In the genomic region with DNA sequence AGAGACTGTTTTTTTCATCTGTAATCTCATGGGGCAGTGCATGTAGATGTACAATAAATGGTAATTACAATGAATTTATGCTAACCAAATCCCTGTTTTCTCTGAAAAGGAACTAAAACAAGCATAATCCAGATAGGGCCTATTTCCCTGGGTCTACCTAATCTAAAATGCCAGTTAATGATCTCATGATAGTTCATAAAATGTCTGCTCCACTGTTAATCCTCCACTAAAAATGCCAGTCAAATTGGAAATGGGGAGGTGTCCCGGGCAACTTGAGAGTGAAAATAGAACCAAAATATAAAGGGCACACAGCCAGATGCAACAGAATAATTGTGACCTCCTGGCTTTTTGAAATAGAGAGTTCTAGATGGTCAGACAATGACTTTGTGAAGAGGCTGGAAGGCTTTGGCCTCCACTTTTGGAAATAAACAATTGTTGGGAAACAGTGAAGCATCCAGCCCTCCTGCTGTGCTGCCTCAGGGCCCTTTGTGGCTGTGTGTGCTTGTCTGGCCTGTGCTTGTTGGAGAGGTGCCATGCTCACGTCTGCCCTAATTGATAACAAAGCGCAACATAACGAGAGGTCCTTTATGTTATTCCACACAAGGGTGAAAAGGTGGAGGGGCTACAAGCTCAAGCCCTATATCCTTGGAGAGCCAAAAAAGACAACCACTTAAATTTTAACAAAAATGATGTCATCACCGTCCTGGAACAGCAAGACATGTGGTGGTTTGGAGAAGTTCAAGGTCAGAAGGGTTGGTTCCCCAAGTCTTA, we compare ENCODE assay signal across 1 cellular context.
TF ChIP-seq lines count a peak whose summit lies in the region.

No MANE protein-coding gene starts in this region.

TF ChIP-seq in HEK293, 187 proteins besides CTCF, POLR2A, EP300 and RAD21 (continued from another document and continues in another):
- TF ChIP-seq, protein P1, sequence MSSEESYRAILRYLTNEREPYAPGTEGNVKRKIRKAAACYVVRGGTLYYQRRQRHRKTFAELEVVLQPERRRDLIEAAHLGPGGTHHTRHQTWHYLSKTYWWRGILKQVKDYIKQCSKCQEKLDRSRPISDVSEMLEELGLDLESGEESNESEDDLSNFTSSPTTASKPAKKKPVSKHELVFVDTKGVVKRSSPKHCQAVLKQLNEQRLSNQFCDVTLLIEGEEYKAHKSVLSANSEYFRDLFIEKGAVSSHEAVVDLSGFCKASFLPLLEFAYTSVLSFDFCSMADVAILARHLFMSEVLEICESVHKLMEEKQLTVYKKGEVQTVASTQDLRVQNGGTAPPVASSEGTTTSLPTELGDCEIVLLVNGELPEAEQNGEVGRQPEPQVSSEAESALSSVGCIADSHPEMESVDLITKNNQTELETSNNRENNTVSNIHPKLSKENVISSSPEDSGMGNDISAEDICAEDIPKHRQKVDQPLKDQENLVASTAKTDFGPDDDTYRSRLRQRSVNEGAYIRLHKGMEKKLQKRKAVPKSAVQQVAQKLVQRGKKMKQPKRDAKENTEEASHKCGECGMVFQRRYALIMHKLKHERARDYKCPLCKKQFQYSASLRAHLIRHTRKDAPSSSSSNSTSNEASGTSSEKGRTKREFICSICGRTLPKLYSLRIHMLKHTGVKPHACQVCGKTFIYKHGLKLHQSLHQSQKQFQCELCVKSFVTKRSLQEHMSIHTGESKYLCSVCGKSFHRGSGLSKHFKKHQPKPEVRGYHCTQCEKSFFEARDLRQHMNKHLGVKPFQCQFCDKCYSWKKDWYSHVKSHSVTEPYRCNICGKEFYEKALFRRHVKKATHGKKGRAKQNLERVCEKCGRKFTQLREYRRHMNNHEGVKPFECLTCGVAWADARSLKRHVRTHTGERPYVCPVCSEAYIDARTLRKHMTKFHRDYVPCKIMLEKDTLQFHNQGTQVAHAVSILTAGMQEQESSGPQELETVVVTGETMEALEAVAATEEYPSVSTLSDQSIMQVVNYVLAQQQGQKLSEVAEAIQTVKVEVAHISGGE (tag by site-specific recombination; conservative IDR thresholded peaks at IDR 0.05; ENCODE audit: low read depth): no peak
- TF ChIP-seq ZBTB21 (tag by site-specific recombination; IDR thresholded peaks at IDR 0.05) (peak; percentile 29), ZXDB (tag by site-specific recombination; IDR thresholded peaks at IDR 0.05) (peak; percentile 92; the same call in 1 of the 2 replicates), ZNF223 (tag by site-specific recombination; IDR thresholded peaks at IDR 0.05) (no peak), ZNF600 (tag by site-specific recombination; IDR thresholded peaks at IDR 0.05) (peak; percentile 71; the same call in 1 of the 2 replicates), FEZF1 (tag by site-specific recombination; IDR thresholded peaks at IDR 0.05) (peak; percentile 91), ZNF510 (tag by site-specific recombination; IDR thresholded peaks at IDR 0.05; ENCODE audit: insufficient replicate concordance) (no peak), ZNF433 (tag by site-specific recombination; IDR thresholded peaks at IDR 0.05; ENCODE audit: low read depth) (no peak), ZNF843 (tag by site-specific recombination; IDR thresholded peaks at IDR 0.05) (peak; percentile 89), ZBTB48 (tag by site-specific recombination; IDR thresholded peaks at IDR 0.05) (no peak), ZNF2 (tag by site-specific recombination; IDR thresholded peaks at IDR 0.05) (no peak), TCF7L2 (IDR thresholded peaks at IDR 0.05; ENCODE audit: borderline replicate concordance, low read depth, low read length) (no peak), ZNF211 (tag by site-specific recombination; IDR thresholded peaks at IDR 0.05; ENCODE audit: low read depth) (no peak), ZNF341 (tag by site-specific recombination; IDR thresholded peaks at IDR 0.05; ENCODE audit: low read depth) (peak; percentile 50; the same call in 1 of the 2 replicates), REPIN1 (tag by site-specific recombination; IDR thresholded peaks at IDR 0.05; ENCODE audit: low read depth) (0 out of 2 replicates have a peak, but pooled peaks have one; percentile 13), KLF7 (tag by site-specific recombination; IDR thresholded peaks at IDR 0.05; ENCODE audit: borderline replicate concordance) (peak; percentile 24; the same call in 1 of the 2 replicates), SETDB1 (IDR thresholded peaks at IDR 0.05; ENCODE audit: insufficient read length, low read length) (peak; percentile 28), ZNF677 (tag by site-specific recombination; IDR thresholded peaks at IDR 0.05) (no peak), ZNF561 (tag by site-specific recombination; IDR thresholded peaks at IDR 0.05; ENCODE audit: borderline replicate concordance) (peak; percentile 93; the same call in 1 of the 2 replicates), ZFHX2 (tag by site-specific recombination; conservative IDR thresholded peaks at IDR 0.05) (no peak), ZNF366 (tag by site-specific recombination; conservative IDR thresholded peaks at IDR 0.05) (peak; percentile 71), ZNF302 (tag by site-specific recombination; IDR thresholded peaks at IDR 0.05; ENCODE audit: low read depth) (no peak), HOXD13 (CRISPR knock-in tag; IDR thresholded peaks at IDR 0.05; ENCODE audit: borderline replicate concordance) (no peak), TRIM28 (IDR thresholded peaks at IDR 0.05; ENCODE audit: borderline replicate concordance, low read length) (peak; percentile 47; the same call in 1 of the 2 replicates), ZNF324 (tag by site-specific recombination; IDR thresholded peaks at IDR 0.05) (no peak; the same call in 1 of the 2 replicates), PRDM1 (tag by site-specific recombination; IDR thresholded peaks at IDR 0.05) (no peak), ZBTB20 (tag by site-specific recombination; IDR thresholded peaks at IDR 0.05) (peak; percentile 13), KLF9 (tag by site-specific recombination; IDR thresholded peaks at IDR 0.05; ENCODE audit: low read depth) (0 out of 2 replicates have a peak, but pooled peaks have one; percentile 11), ZNF610 (tag by site-specific recombination; IDR thresholded peaks at IDR 0.05; ENCODE audit: borderline replicate concordance) (peak; percentile 24; the same call in 1 of the 2 replicates), KLF16 (tag by site-specific recombination; IDR thresholded peaks at IDR 0.05) (peak; percentile 61), ZNF530 (tag by site-specific recombination; IDR thresholded peaks at IDR 0.05; ENCODE audit: low read depth) (no peak), ZBTB1 (tag by site-specific recombination; IDR thresholded peaks at IDR 0.05) (no peak), OVOL3 (tag by site-specific recombination; IDR thresholded peaks at IDR 0.05) (peak; percentile 72), SALL2 (tag by site-specific recombination; IDR thresholded peaks at IDR 0.05; ENCODE audit: borderline replicate concordance) (no peak), ZNF391 (tag by site-specific recombination; IDR thresholded peaks at IDR 0.05; ENCODE audit: borderline replicate concordance, low read depth) (peak; percentile 43; the same call in 1 of the 2 replicates), HOXC10 (CRISPR knock-in tag; IDR thresholded peaks at IDR 0.05) (no peak), ZEB2 (tag by site-specific recombination; IDR thresholded peaks at IDR 0.05) (peak; percentile 63; the same call in 1 of the 2 replicates), MZF1 (tag by site-specific recombination; IDR thresholded peaks at IDR 0.05; ENCODE audit: borderline replicate concordance) (peak; percentile 64; the same call in 1 of the 2 replicates), ZBTB17 (tag by site-specific recombination; IDR thresholded peaks at IDR 0.05) (peak; percentile 75), EGR2 (tag by site-specific recombination; IDR thresholded peaks at IDR 0.05; ENCODE audit: low read depth) (no peak), YY1 (tag by site-specific recombination; IDR thresholded peaks at IDR 0.05) (0 out of 2 replicates have a peak, but pooled peaks have one; percentile 47), ZNF146 (tag by site-specific recombination; IDR thresholded peaks at IDR 0.05) (0 out of 2 replicates have a peak, but pooled peaks have one; percentile 2)
- TF ChIP-seq, protein P2, sequence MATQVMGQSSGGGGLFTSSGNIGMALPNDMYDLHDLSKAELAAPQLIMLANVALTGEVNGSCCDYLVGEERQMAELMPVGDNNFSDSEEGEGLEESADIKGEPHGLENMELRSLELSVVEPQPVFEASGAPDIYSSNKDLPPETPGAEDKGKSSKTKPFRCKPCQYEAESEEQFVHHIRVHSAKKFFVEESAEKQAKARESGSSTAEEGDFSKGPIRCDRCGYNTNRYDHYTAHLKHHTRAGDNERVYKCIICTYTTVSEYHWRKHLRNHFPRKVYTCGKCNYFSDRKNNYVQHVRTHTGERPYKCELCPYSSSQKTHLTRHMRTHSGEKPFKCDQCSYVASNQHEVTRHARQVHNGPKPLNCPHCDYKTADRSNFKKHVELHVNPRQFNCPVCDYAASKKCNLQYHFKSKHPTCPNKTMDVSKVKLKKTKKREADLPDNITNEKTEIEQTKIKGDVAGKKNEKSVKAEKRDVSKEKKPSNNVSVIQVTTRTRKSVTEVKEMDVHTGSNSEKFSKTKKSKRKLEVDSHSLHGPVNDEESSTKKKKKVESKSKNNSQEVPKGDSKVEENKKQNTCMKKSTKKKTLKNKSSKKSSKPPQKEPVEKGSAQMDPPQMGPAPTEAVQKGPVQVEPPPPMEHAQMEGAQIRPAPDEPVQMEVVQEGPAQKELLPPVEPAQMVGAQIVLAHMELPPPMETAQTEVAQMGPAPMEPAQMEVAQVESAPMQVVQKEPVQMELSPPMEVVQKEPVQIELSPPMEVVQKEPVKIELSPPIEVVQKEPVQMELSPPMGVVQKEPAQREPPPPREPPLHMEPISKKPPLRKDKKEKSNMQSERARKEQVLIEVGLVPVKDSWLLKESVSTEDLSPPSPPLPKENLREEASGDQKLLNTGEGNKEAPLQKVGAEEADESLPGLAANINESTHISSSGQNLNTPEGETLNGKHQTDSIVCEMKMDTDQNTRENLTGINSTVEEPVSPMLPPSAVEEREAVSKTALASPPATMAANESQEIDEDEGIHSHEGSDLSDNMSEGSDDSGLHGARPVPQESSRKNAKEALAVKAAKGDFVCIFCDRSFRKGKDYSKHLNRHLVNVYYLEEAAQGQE (tag by site-specific recombination; IDR thresholded peaks at IDR 0.05): no peak
- TF ChIP-seq, protein P3, sequence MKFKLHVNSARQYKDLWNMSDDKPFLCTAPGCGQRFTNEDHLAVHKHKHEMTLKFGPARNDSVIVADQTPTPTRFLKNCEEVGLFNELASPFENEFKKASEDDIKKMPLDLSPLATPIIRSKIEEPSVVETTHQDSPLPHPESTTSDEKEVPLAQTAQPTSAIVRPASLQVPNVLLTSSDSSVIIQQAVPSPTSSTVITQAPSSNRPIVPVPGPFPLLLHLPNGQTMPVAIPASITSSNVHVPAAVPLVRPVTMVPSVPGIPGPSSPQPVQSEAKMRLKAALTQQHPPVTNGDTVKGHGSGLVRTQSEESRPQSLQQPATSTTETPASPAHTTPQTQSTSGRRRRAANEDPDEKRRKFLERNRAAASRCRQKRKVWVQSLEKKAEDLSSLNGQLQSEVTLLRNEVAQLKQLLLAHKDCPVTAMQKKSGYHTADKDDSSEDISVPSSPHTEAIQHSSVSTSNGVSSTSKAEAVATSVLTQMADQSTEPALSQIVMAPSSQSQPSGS (tag by site-specific recombination; IDR thresholded peaks at IDR 0.05; ENCODE audit: low read depth): peak; percentile 92
- TF ChIP-seq, protein P4, sequence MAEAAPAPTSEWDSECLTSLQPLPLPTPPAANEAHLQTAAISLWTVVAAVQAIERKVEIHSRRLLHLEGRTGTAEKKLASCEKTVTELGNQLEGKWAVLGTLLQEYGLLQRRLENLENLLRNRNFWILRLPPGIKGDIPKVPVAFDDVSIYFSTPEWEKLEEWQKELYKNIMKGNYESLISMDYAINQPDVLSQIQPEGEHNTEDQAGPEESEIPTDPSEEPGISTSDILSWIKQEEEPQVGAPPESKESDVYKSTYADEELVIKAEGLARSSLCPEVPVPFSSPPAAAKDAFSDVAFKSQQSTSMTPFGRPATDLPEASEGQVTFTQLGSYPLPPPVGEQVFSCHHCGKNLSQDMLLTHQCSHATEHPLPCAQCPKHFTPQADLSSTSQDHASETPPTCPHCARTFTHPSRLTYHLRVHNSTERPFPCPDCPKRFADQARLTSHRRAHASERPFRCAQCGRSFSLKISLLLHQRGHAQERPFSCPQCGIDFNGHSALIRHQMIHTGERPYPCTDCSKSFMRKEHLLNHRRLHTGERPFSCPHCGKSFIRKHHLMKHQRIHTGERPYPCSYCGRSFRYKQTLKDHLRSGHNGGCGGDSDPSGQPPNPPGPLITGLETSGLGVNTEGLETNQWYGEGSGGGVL (tag by site-specific recombination; IDR thresholded peaks at IDR 0.05): peak; percentile 26; the same call in 1 of the 2 replicates
- TF ChIP-seq, protein P5, sequence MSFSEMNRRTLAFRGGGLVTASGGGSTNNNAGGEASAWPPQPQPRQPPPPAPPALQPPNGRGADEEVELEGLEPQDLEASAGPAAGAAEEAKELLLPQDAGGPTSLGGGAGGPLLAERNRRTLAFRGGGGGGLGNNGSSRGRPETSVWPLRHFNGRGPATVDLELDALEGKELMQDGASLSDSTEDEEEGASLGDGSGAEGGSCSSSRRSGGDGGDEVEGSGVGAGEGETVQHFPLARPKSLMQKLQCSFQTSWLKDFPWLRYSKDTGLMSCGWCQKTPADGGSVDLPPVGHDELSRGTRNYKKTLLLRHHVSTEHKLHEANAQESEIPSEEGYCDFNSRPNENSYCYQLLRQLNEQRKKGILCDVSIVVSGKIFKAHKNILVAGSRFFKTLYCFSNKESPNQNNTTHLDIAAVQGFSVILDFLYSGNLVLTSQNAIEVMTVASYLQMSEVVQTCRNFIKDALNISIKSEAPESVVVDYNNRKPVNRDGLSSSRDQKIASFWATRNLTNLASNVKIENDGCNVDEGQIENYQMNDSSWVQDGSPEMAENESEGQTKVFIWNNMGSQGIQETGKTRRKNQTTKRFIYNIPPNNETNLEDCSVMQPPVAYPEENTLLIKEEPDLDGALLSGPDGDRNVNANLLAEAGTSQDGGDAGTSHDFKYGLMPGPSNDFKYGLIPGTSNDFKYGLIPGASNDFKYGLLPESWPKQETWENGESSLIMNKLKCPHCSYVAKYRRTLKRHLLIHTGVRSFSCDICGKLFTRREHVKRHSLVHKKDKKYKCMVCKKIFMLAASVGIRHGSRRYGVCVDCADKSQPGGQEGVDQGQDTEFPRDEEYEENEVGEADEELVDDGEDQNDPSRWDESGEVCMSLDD (tag by site-specific recombination; IDR thresholded peaks at IDR 0.05): no peak
- TF ChIP-seq, protein P6, sequence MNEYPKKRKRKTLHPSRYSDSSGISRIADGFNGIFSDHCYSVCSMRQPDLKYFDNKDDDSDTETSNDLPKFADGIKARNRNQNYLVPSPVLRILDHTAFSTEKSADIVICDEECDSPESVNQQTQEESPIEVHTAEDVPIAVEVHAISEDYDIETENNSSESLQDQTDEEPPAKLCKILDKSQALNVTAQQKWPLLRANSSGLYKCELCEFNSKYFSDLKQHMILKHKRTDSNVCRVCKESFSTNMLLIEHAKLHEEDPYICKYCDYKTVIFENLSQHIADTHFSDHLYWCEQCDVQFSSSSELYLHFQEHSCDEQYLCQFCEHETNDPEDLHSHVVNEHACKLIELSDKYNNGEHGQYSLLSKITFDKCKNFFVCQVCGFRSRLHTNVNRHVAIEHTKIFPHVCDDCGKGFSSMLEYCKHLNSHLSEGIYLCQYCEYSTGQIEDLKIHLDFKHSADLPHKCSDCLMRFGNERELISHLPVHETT (tag by site-specific recombination; IDR thresholded peaks at IDR 0.05): peak; percentile 86; the same call in 1 of the 2 replicates
- TF ChIP-seq, protein P7, sequence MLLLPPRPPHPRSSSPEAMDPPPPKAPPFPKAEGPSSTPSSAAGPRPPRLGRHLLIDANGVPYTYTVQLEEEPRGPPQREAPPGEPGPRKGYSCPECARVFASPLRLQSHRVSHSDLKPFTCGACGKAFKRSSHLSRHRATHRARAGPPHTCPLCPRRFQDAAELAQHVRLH (tag by site-specific recombination; IDR thresholded peaks at IDR 0.05): 0 out of 2 replicates have a peak, but pooled peaks have one; percentile 9
